Comparison of ENCODE assay signal across 23 cellular contexts in the genomic region with DNA sequence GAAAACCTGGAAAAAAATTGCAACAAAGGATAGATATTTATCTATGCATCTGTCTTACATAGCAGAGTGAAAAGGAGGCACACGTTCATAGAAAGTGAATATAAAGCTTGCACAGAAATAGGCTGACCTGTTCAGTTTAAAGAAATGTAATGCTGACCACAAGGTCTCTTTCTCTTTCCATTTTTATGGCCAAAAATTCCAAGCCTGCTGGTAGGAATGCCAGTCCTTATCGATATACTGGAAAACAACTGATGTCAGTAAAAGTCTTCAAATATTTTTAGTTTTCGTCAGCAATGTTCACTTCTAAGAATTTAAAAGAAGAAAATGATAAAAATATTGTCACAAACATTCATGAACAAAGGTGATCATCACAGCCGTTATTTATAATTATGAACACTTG.
"Had no signal": no experiment of that assay in that cellular context is flagged by ENCODE, and none has a peak within 500 bp of the region (broad histone marks: within the 10 kb centered on the region; RNA-seq: fewer than 3 reads in every experiment).

No MANE protein-coding gene starts in this region.

- H3K4me3 Mint-ChIP-seq: activated B cell treated with CpG ODN at 0.5 μM for 24 hours; activated CD4-positive, alpha-beta memory T cell treated with anti-CD3 and anti-CD28 coated beads for 36 hours; activated CD4-positive, alpha-beta T cell treated with anti-CD3 and anti-CD28 coated beads, Interleukin-2, amount 10 ng/mL, durations not matched to agents 7 days and 5 days; activated naive CD8-positive, alpha-beta T cell treated with anti-CD3 and anti-CD28 coated beads, Interleukin-2, amount 50 U/mL, for 24 hours; activated T-cell treated with anti-CD3 and anti-CD28 coated beads, Interleukin-2, amount 50 U/mL, for 4 hours; brain; T-helper 17 cell had no signal

- H3K4me1 Mint-ChIP-seq: activated CD4-positive, alpha-beta T cell treated with anti-CD3 and anti-CD28 coated beads, Interleukin-2, amount 10 ng/mL, durations not matched to agents 7 days and 5 days; T-helper 17 cell had no signal

- H3K27me3 Mint-ChIP-seq: activated B cell treated with CpG ODN at 0.5 μM for 24 hours; activated CD4-positive, alpha-beta T cell treated with anti-CD3 and anti-CD28 coated beads, Interleukin-2, amount 10 ng/mL, durations not matched to agents 7 days and 5 days had no signal

- ATAC-seq: activated naive CD4-positive, alpha-beta T cell treated with anti-CD3 and anti-CD28 coated beads, Interleukin-2, amount 50 U/mL, for 72 hours; activated naive CD8-positive, alpha-beta T cell treated with anti-CD3 and anti-CD28 coated beads, Interleukin-2, amount 50 U/mL, for 24 hours; activated T-cell treated with anti-CD3 and anti-CD28 coated beads, Interleukin-2, amount 50 U/mL, for 4 hours; T-helper 17 cell had no signal

- DNase-seq: activated B cell treated with CpG ODN at 0.5 μM for 24 hours; activated CD4-positive, alpha-beta memory T cell treated with anti-CD3 and anti-CD28 coated beads for 36 hours; activated CD4-positive, alpha-beta T cell treated with anti-CD3 and anti-CD28 coated beads, Interleukin-2, amount 10 ng/mL, durations not matched to agents 7 days and 5 days; activated CD8-positive, alpha-beta memory T cell treated with anti-CD3 and anti-CD28 coated beads for 24 hours; activated effector memory CD4-positive, alpha-beta T cell treated with anti-CD3 and anti-CD28 coated beads, Interleukin-2, amount 50 U/mL, for 16 hours; activated naive CD4-positive, alpha-beta T cell treated with Interleukin-2 at 50 U/mL for 16 hours; activated naive CD8-positive, alpha-beta T cell treated with anti-CD3 and anti-CD28 coated beads, Interleukin-2, amount 50 U/mL, for 24 hours; activated T-cell treated with anti-CD3 and anti-CD28 coated beads, Interleukin-2, amount 50 U/mL, for 4 hours; amniotic stem cell; MM.1S; NCI-H1105; NCI-H1436; NCI-H1694 treated with DMSO at 0.1 percent for 48 hours; NCI-H2029 treated with DMSO at 0.1 percent for 48 hours; NCI-H345; NCI-H510A; NCI-H526 treated with DMSO at 0.1 percent for 48 hours; NCI-H82; SIG-M5; T-helper 17 cell; T-helper 9 cell had no signal

- H3K27ac Mint-ChIP-seq: activated B cell treated with CpG ODN at 0.5 μM for 24 hours; activated CD4-positive, alpha-beta memory T cell treated with anti-CD3 and anti-CD28 coated beads for 36 hours; activated CD4-positive, alpha-beta T cell treated with anti-CD3 and anti-CD28 coated beads, Interleukin-2, amount 10 ng/mL, durations not matched to agents 7 days and 5 days; activated naive CD4-positive, alpha-beta T cell treated with anti-CD3 and anti-CD28 coated beads, Interleukin-2, amount 50 U/mL, for 72 hours; activated naive CD8-positive, alpha-beta T cell treated with anti-CD3 and anti-CD28 coated beads, Interleukin-2, amount 50 U/mL, for 24 hours; T-helper 17 cell had no signal

- H3K36me3 Mint-ChIP-seq: activated CD4-positive, alpha-beta memory T cell treated with anti-CD3 and anti-CD28 coated beads for 36 hours had no signal
